1 cellular context compared by ENCODE assay signal in the genomic region with DNA sequence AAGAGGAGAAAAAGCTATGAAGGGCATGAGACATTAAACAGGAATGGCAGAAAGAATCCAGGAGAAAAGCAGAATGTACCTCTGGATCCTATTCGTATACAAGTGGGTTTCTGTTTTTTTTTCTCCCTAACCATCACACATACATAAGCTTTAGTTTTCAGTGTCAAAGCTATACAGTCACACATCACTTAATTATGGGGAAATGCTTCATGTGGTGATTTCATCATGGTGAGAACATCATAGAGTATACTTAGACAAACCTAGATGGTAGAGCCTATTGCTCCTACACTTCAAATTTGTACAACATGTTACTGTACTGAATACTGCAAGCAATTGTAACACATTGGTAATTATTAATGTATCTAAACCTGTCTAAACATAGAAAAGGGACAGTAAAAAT.
TF ChIP-seq lines count a peak whose summit lies in the region.

No MANE protein-coding gene starts in this region.

TF ChIP-seq in HEK293, 187 proteins besides CTCF, POLR2A, EP300 and RAD21 (continued from another document):
- TF ChIP-seq, protein P1, sequence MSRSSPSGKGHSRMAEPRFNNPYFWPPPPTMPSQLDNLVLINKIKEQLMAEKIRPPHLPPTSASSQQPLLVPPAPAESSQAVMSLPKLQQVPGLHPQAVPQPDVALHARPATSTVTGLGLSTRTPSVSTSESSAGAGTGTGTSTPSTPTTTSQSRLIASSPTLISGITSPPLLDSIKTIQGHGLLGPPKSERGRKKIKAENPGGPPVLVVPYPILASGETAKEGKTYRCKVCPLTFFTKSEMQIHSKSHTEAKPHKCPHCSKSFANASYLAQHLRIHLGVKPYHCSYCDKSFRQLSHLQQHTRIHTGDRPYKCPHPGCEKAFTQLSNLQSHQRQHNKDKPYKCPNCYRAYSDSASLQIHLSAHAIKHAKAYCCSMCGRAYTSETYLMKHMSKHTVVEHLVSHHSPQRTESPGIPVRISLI (tag by site-specific recombination; IDR thresholded peaks at IDR 0.05) = no peak
